ENCODE assay signal across 1 cellular context in genomic region chr18:23504720-23505119, GRCh38.
TF ChIP-seq lines count a peak whose summit lies in the region.

No MANE protein-coding gene starts in this region.

TF ChIP-seq in H1, 55 proteins besides CTCF, POLR2A, EP300 and RAD21 (continued from another document):
- TF ChIP-seq KDM1A (IDR thresholded peaks at IDR 0.05; ENCODE audit: borderline replicate concordance, low read length) (no peak), HDAC2 (IDR thresholded peaks at IDR 0.05; ENCODE audit: borderline replicate concordance in 1 of 2, low read depth in 2 of 2, low read length in 2 of 2) (no peak), CEBPB (IDR thresholded peaks at IDR 0.05; ENCODE audit: low read depth, low read length) (no peak), YY1 (IDR thresholded peaks at IDR 0.05; ENCODE audit: low read depth, low read length) (no peak), CHD7 (IDR thresholded peaks at IDR 0.05; ENCODE audit: insufficient replicate concordance, low read length) (no peak), BRCA1 (IDR thresholded peaks at IDR 0.05; ENCODE audit: low read depth, low read length) (no peak), SUZ12 (IDR thresholded peaks at IDR 0.05; ENCODE audit: low read length) (no peak), BCL11A (IDR thresholded peaks at IDR 0.05; ENCODE audit: low read depth in 2 of 2, low read length in 2 of 2) (no peak), POU5F1 (IDR thresholded peaks at IDR 0.05; ENCODE audit: low read depth, low read length) (no peak), TEAD4 (IDR thresholded peaks at IDR 0.05; ENCODE audit: low read depth, low read length) (no peak), MAFK (IDR thresholded peaks at IDR 0.05; ENCODE audit: low read depth, low read length) (no peak)
